28 cellular contexts compared by ENCODE assay signal in the genomic region with DNA sequence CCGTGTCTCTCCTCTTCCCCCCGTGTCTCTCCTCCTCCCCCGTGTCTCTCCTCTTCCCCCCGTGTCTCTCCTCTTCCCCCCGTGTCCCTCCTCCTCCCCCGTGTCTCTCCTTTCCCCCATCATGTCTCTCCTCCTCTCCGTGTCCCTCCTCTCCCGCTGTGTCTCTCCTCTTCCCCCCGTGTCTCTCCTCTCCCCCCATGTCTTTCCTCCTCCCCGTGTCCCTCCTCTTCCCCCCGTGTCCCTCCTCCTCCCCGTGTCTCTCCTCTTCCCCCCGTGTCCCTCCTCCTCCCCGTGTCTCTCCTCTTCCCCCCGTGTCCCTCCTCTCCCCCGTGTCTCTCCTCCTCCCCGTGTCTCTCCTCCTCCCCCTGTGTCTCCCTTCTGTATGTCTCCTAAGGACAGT. TPM values are rescaled to one million over a fixed set of nuclear protein-coding genes. Genes with fewer than 3 reads are reported as not detected.
"Had no signal": no experiment of that assay in that cellular context is flagged by ENCODE, and none has a peak within 500 bp of the region (broad histone marks: within the 10 kb centered on the region; RNA-seq: fewer than 3 reads in every experiment).

No MANE protein-coding gene starts in this region.

- H3K27ac ChIP-seq: left lung, pancreas, prostate gland, tibial nerve, uterus had no signal

- H3K4me2 ChIP-seq: smooth muscle cell had no signal

- DNase-seq: hypothalamus; immature natural killer cell; left colon; midbrain; naive thymus-derived CD4-positive, alpha-beta T cell; retina; stimulated activated CD4-positive, alpha-beta T cell treated with anti-CD3 and anti-CD28 coated beads, Interleukin-1b, Interleukin-23, amount 100 ng/mL, for 48 hours; stimulated activated CD4-positive, alpha-beta T cell treated with anti-CD3 and anti-CD28 coated beads, Interleukin-2, amount 100 ng/mL, for 48 hours; stimulated activated CD4-positive, alpha-beta T cell treated with anti-CD3 and anti-CD28 coated beads, Interleukin-4, amount 100 ng/mL, for 4 hours; stimulated activated CD8-positive, alpha-beta memory T cell treated with anti-CD3 and anti-CD28 coated beads, Interleukin-4, amount 100 ng/mL, for 48 hours; stimulated activated naive CD4-positive, alpha-beta T cell treated with Interleukin-2 at 50 U/mL for 16 hours; stimulated activated naive CD8-positive, alpha-beta T cell treated with anti-CD3 and anti-CD28 coated beads, Interleukin-15, amount 100 ng/mL, for 72 hours; substantia nigra had no signal

- H3K4me3 ChIP-seq: left lung, lung, mucosa of descending colon, pancreas, prostate gland, smooth muscle cell, tibial nerve, uterus had no signal

- H3K27me3 ChIP-seq: uterus had no signal

- H3K4me1 ChIP-seq: pancreas, prostate gland had no signal

- ATAC-seq: left colon; left lung; naive thymus-derived CD4-positive, alpha-beta T cell; natural killer cell treated with Interleukin-12 subunit alpha and Interleukin-12 subunit beta and Interleukin-15 and Interleukin-18, amount 100 ng/mL, for 72 hours; pancreas; right cardiac atrium; stimulated activated memory B cell treated with anti-CD40 and anti-IgM and Interleukin-4, amounts not matched to agents 10 μg/mL and 1 μg/mL and 100 μg/mL, for 72 hours; stimulated activated naive CD8-positive, alpha-beta T cell treated with anti-CD3 and anti-CD28 coated beads, Interleukin-15, amount 100 ng/mL, for 72 hours had no signal

- H3K36me3 ChIP-seq: left lung, pancreas, prostate gland, tibial nerve, uterus had no signal

- H3K9me3 ChIP-seq: left lung, mucosa of descending colon, pancreas, prostate gland, tibial nerve, uterus had no signal

RNA-seq across cellular contexts. Expression of a gene that starts 12.8 kb away (rescaled TPM):
- total RNA-seq: lower leg skin, myocyte, omental fat pad, prostate gland, skeletal muscle tissue, smooth muscle cell, tibial nerve had no signal
